In genomic region chr21:25115021-25115420, GRCh38 we compare ENCODE assay signal across 13 cellular contexts.
DNase-seq lines count a peak whose midpoint lies in the region; ATAC-seq and TF ChIP-seq lines count a peak whose summit lies in the region.
"Had no signal": no experiment of that assay in that cellular context is flagged by ENCODE, and none has a peak within 500 bp of the region (broad histone marks: within the 10 kb centered on the region; RNA-seq: fewer than 3 reads in every experiment).

No MANE protein-coding gene starts in this region.

- H3K4me3 ChIP-seq in fibroblast of the aortic adventitia (ENCODE audit: low read depth, low read length): no peak overlapping the region
- H3K4me3 ChIP-seq: ascending aorta, suprapubic skin had no signal

- DNase-seq in fibroblast of the aortic adventitia (ENCODE audit: low read depth) (peak; percentile 5), NCI-H2107 treated with DMSO at 0.1 percent for 48 hours (lab: John Stamatoyannopoulos, UW; ENCODE audit: unreplicated experiment) (no peak)
- DNase-seq in stimulated activated CD4-positive, alpha-beta T cell treated with anti-CD3 and anti-CD28 coated beads, Interleukin-1b, Interleukin-23, amount 100 ng/mL, for 48 hours: no peak
- no peak for DNase-seq in activated CD4-positive, CD25-positive, alpha-beta regulatory T cell (lab: John Stamatoyannopoulos, UW)
- DNase-seq: EL, mesenchymal stem cell, NCI-H2227 treated with DMSO at 0.1 percent for 48 hours had no signal

- no peak for TF ChIP-seq CTCF in fibroblast of the aortic adventitia (IDR thresholded peaks at IDR 0.05; ENCODE audit: insufficient read depth, low read length)

- ATAC-seq in GM19328 (IDR thresholded peaks at IDR 0.05; ENCODE audit: unreplicated experiment) (peak; percentile 81), HG02623 (IDR thresholded peaks at IDR 0.05; ENCODE audit: unreplicated experiment) (peak; percentile 69), HG03378 (IDR thresholded peaks at IDR 0.05; ENCODE audit: unreplicated experiment) (peak; percentile 95)
- ATAC-seq: HCT116 had no signal
